8 cellular contexts compared by ENCODE assay signal in genomic region chr6:45830441-45831139, GRCh38.
DNase-seq lines count a peak whose midpoint lies in the region; ATAC-seq, FAIRE-seq and TF ChIP-seq lines count a peak whose summit lies in the region.

No MANE protein-coding gene starts in this region.

- H3K4me3 ChIP-seq in breast epithelium (peak overlapping the region in 2 of 3 donors; percentile 13 to 23), transverse colon (no peak overlapping the region), tibial nerve (no peak overlapping the region)

- no peaks in the 10 kb centered on the region for H3K4me1 Mint-ChIP-seq in WTC11

- 46 to 58% methylated on average over 7 to 9 of the region's 9 CpGs for WGBS in transverse colon (ENCODE audit: low coverage in 1 of 2), 2 donors
- WGBS in tibial nerve, 2 donors: 44 to 53% methylated on average over 9 of the region's 9 CpGs

- no peaks in the 10 kb centered on the region; the same call in 1 of the 2 replicates for H3K27me3 Mint-ChIP-seq in WTC11 (ENCODE audit: low read depth)

- TF ChIP-seq CTCF in breast epithelium (IDR thresholded peaks at IDR 0.05) (no peak), transverse colon (IDR thresholded peaks at IDR 0.05) (no peak), WTC11 (IDR thresholded peaks at IDR 0.05) (no peak), tibial nerve (IDR thresholded peaks at IDR 0.05) (no peak)

- ATAC-seq in GM18519 (IDR thresholded peaks at IDR 0.05; ENCODE audit: low FRiP score, unreplicated experiment): peak; percentile 91
- ATAC-seq in HG02588 (IDR thresholded peaks at IDR 0.05; ENCODE audit: unreplicated experiment): peak; percentile 90
- ATAC-seq in WTC11: no peak

- TF ChIP-seq POLR2A in breast epithelium (IDR thresholded peaks at IDR 0.05) (no peak), transverse colon (IDR thresholded peaks at IDR 0.05) (no peak), tibial nerve (IDR thresholded peaks at IDR 0.05) (no peak)

- POLR2A ChIA-PET in WTC11 (lab: Charles Lee): no interaction called here

- DNase-seq in NCI-H2227 (lab: John Stamatoyannopoulos, UW; ENCODE audit: unreplicated experiment) (peak; percentile 7), breast epithelium (ENCODE audit: low spot score in 2 of 2) (no peak), transverse colon (peak; percentile 35), WTC11 (ENCODE audit: low spot score) (no peak), tibial nerve (ENCODE audit: low spot score in 2 of 2) (no peak), HTR-8/SVneo (ENCODE audit: insufficient read length, low spot score) (no peak)

- H3K4me3 Mint-ChIP-seq in WTC11: no peak overlapping the region

- peaks cover 2% of the 10 kb centered on the region; the same call in 1 of the 2 replicates for H3K36me3 Mint-ChIP-seq in WTC11

- H3K9me3 Mint-ChIP-seq in WTC11: peaks cover 13% of the 10 kb centered on the region

- intact Hi-C loops in breast epithelium (cut with DNase I; ENCODE audit: low total_unique reads): no loop called here
- intact Hi-C loops in transverse colon (cut with DNase I; ENCODE audit: low total_unique reads): no loop called here

- H3K9me3 ChIP-seq in breast epithelium: peaks cover 0 to 5% of the 10 kb centered on the region in 2 donors
- H3K9me3 ChIP-seq in transverse colon: no peaks in the 10 kb centered on the region
- H3K9me3 ChIP-seq in tibial nerve: no peaks in the 10 kb centered on the region

- in situ Hi-C loops in transverse colon (cut with MboI; ENCODE audit: low pct_ligation_motif_present in 1 of 4, low pct_unique_long_range_greater_than_20kb in 1 of 4, low sequenced_read_pairs in 3 of 4): no loop called here

- H3K27me3 ChIP-seq in breast epithelium: no peaks in the 10 kb centered on the region
- H3K27me3 ChIP-seq in transverse colon: no peaks in the 10 kb centered on the region
- H3K27me3 ChIP-seq in tibial nerve: no peaks in the 10 kb centered on the region

- H3K36me3 ChIP-seq in breast epithelium: no peaks in the 10 kb centered on the region
- H3K36me3 ChIP-seq in transverse colon: no peaks in the 10 kb centered on the region
- no peaks in the 10 kb centered on the region for H3K36me3 ChIP-seq in tibial nerve

- H3K4me1 ChIP-seq in breast epithelium (no peaks in the 10 kb centered on the region), transverse colon (peaks cover 0 to 5% (median 0%) of the 10 kb centered on the region in 4 donors), tibial nerve (no peaks in the 10 kb centered on the region)

- CTCF ChIA-PET in WTC11 (lab: Charles Lee): no interaction called here

- H3K27ac ChIP-seq in breast epithelium (no peak overlapping the region), transverse colon (peak overlapping the region in 1 of 4 donors; percentile 41), tibial nerve (no peak overlapping the region)

- TF ChIP-seq EP300 in transverse colon (IDR thresholded peaks at IDR 0.05; ENCODE audit: low read depth) (peak; percentile 48), tibial nerve (IDR thresholded peaks at IDR 0.05) (no peak)

- no peak overlapping the region for H3K27ac Mint-ChIP-seq in WTC11

- no peak for FAIRE-seq in HTR-8/SVneo (lab: Jason Lieb, UNC)

TF ChIP-seq in WTC11, 78 proteins besides CTCF, POLR2A, EP300 and RAD21:
- TF ChIP-seq EMX1 (CRISPR knock-in tag; IDR thresholded peaks at IDR 0.05) (no peak), ZSCAN18 (CRISPR knock-in tag; IDR thresholded peaks at IDR 0.05) (no peak), GTF2I (CRISPR knock-in tag; conservative IDR thresholded peaks at IDR 0.05) (no peak), NFATC4 (CRISPR knock-in tag; IDR thresholded peaks at IDR 0.05) (no peak), ZNF671 (CRISPR knock-in tag; IDR thresholded peaks at IDR 0.05) (no peak), PRRX2 (CRISPR knock-in tag; IDR thresholded peaks at IDR 0.05) (no peak), NR2C2 (CRISPR knock-in tag; IDR thresholded peaks at IDR 0.05) (no peak), NR3C1 (CRISPR knock-in tag; conservative IDR thresholded peaks at IDR 0.05; ENCODE audit: low read depth) (no peak), FOXP1 (CRISPR knock-in tag; IDR thresholded peaks at IDR 0.05; ENCODE audit: borderline replicate concordance) (no peak), ZNF281 (CRISPR knock-in tag; IDR thresholded peaks at IDR 0.05) (no peak), FOXP4 (CRISPR knock-in tag; IDR thresholded peaks at IDR 0.05) (no peak), HMGA2 (CRISPR knock-in tag; IDR thresholded peaks at IDR 0.05) (no peak), ATF2 (CRISPR knock-in tag; IDR thresholded peaks at IDR 0.05; ENCODE audit: borderline replicate concordance, low read depth) (no peak), SP1 (CRISPR knock-in tag; conservative IDR thresholded peaks at IDR 0.05) (no peak), ZNF138 (CRISPR knock-in tag; conservative IDR thresholded peaks at IDR 0.05) (no peak), CREM (CRISPR knock-in tag; IDR thresholded peaks at IDR 0.05) (no peak), NFYB (CRISPR knock-in tag; conservative IDR thresholded peaks at IDR 0.05; ENCODE audit: low read depth) (no peak)

Comparison
In these comparisons a context has a peak if more than half of its experiments do, and no peak if none do; other contexts are left out.
1. DNase-seq: peak in NCI-H2227 (single experiment) and transverse colon (single experiment); none in breast epithelium (0 of 2), WTC11 (single experiment), tibial nerve (0 of 2) and HTR-8/SVneo (single experiment).
2. H3K4me3 ChIP-seq: peak in breast epithelium (2 of 3); none in transverse colon (0 of 4) and tibial nerve (0 of 4).